In genomic region chr2:70964596-70965386, GRCh38 we compare ENCODE assay signal across 9 cellular contexts. TPM values are rescaled to one million over a fixed set of nuclear protein-coding genes. Genes with fewer than 3 reads are reported as not detected.
DNase-seq lines count a peak whose midpoint lies in the region; ATAC-seq and TF ChIP-seq lines count a peak whose summit lies in the region.
"Had no signal": no experiment of that assay in that cellular context is flagged by ENCODE, and none has a peak within 500 bp of the region (broad histone marks: within the 10 kb centered on the region; RNA-seq: fewer than 3 reads in every experiment).

No MANE protein-coding gene starts in this region.

- H3K9me3 ChIP-seq in DOHH2 (ENCODE audit: control insufficient read depth, insufficient read depth, low read length) (no peaks in the 10 kb centered on the region), mucosa of stomach (ENCODE audit: control insufficient read depth, low read length) (no peaks in the 10 kb centered on the region)

- TF ChIP-seq CTCF in DOHH2 (IDR thresholded peaks at IDR 0.05; ENCODE audit: low read depth, low read length, poor library complexity, severe bottlenecking) (peak; percentile 90), GM23338 (conservative IDR thresholded peaks at IDR 0.05; ENCODE audit: low read depth in 2 of 2) (peak; percentile 68 to 95), epithelial cell of proximal tubule (conservative IDR thresholded peaks at IDR 0.05; ENCODE audit: low read depth, low read length) (peak; percentile 70)

- H3K27ac Mint-ChIP-seq in GM23338 = no peak overlapping the region

- H3K27me3 ChIP-seq in DOHH2 (ENCODE audit: control insufficient read depth, low read length) (no peaks in the 10 kb centered on the region), GM23338 (ENCODE audit: insufficient read depth) (peaks cover 62% of the 10 kb centered on the region), mucosa of stomach (ENCODE audit: control insufficient read depth, insufficient read depth, low read length) (peaks cover 23% of the 10 kb centered on the region)

- H3K27ac ChIP-seq in DOHH2 (ENCODE audit: low read depth, low read length) (no peak overlapping the region), GM23338 (ENCODE audit: low read depth) (no peak overlapping the region)

- peaks cover 3% of the 10 kb centered on the region; the same call in 1 of the 2 replicates for H3K4me1 ChIP-seq in DOHH2 (ENCODE audit: control insufficient read depth, low read length)
- H3K4me1 ChIP-seq in GM23338 (ENCODE audit: insufficient read depth) = peaks cover 4% of the 10 kb centered on the region; the same call in 1 of the 2 replicates
- H3K4me1 ChIP-seq in mucosa of stomach (ENCODE audit: control insufficient read depth, insufficient read depth, low read length) = no peaks in the 10 kb centered on the region

- H3K4me2 ChIP-seq in DOHH2 (ENCODE audit: low read length) (peak overlapping the region; percentile 72), GM23338 (peak overlapping the region; percentile 81)

- H3K79me2 ChIP-seq in DOHH2 (ENCODE audit: control insufficient read depth, low read length) (no peaks in the 10 kb centered on the region), GM23338 (replicated peaks; ENCODE audit: insufficient read depth) (no peaks in the 10 kb centered on the region)

- H3K36me3 Mint-ChIP-seq in GM23338 (ENCODE audit: low read depth) = no peaks in the 10 kb centered on the region

- H3F3A ChIP-seq in DOHH2 (ENCODE audit: control insufficient read depth, insufficient read depth) (no peaks in the 10 kb centered on the region), GM23338 (replicated peaks; ENCODE audit: low read depth) (no peaks in the 10 kb centered on the region)

- peak overlapping the region; percentile 88 for H2AFZ ChIP-seq in GM23338

- H3K36me3 ChIP-seq in DOHH2 (ENCODE audit: control insufficient read depth, low read length) (no peaks in the 10 kb centered on the region), GM23338 (ENCODE audit: insufficient read depth) (no peaks in the 10 kb centered on the region), mucosa of stomach (ENCODE audit: control insufficient read depth, insufficient read depth, low read length) (no peaks in the 10 kb centered on the region)

- H3K4me1 Mint-ChIP-seq in GM23338 = peaks cover 4% of the 10 kb centered on the region

- ATAC-seq in GM23338 (peak; percentile 87), GM21737 (IDR thresholded peaks at IDR 0.05; ENCODE audit: unreplicated experiment) (no peak)

- H3K4me3 ChIP-seq in DOHH2 (ENCODE audit: low read length) = peak overlapping the region; percentile 64
- peak overlapping the region; percentile 64 for H3K4me3 ChIP-seq in GM23338
- peak overlapping the region; percentile 44 for H3K4me3 ChIP-seq in epithelial cell of proximal tubule (ENCODE audit: low read depth, low read length)
- no peak overlapping the region for H3K4me3 ChIP-seq in mucosa of stomach (ENCODE audit: low read length)

- H3K9me2 ChIP-seq in DOHH2 (replicated peaks; ENCODE audit: control insufficient read depth, low read length) (no peaks in the 10 kb centered on the region), GM23338 (ENCODE audit: insufficient read depth) (no peaks in the 10 kb centered on the region)

- H3K9ac ChIP-seq in mucosa of stomach (ENCODE audit: low read length) = peak overlapping the region; percentile 33

- DNase-seq in GM23338 (ENCODE audit: low spot score) = peak; percentile 94
- peak; percentile 73 for DNase-seq in NCI-H146 (lab: John Stamatoyannopoulos, UW)
- peak; percentile 81 for DNase-seq in activated T-cell treated with anti-CD3 and anti-CD28 coated beads for 1 hour (ENCODE audit: low read depth)
- DNase-seq in epithelial cell of proximal tubule (ENCODE audit: low read depth) = no peak
- peak; percentile 90 for DNase-seq in stimulated activated CD8-positive, alpha-beta memory T cell treated with anti-CD3 and anti-CD28 coated beads, Interleukin-4, amount 100 ng/mL, for 48 hours

- H3K27me3 Mint-ChIP-seq in GM23338 (ENCODE audit: insufficient read depth, low read depth, poor library complexity) = peaks cover 53% of the 10 kb centered on the region

- peak overlapping the region; percentile 62 for H3K4me3 Mint-ChIP-seq in GM23338

- H3K9me3 Mint-ChIP-seq in GM23338 = no peaks in the 10 kb centered on the region

- H4K20me1 ChIP-seq in DOHH2 (ENCODE audit: control insufficient read depth, insufficient read depth, low read depth, low read length) = no peaks in the 10 kb centered on the region
- no peaks in the 10 kb centered on the region for H4K20me1 ChIP-seq in GM23338 (replicated peaks; ENCODE audit: insufficient read depth)

TF ChIP-seq in GM23338, 12 proteins besides CTCF, POLR2A, EP300 and RAD21 (continues in another document):
- no peak for TF ChIP-seq POLR2AphosphoS5 (IDR thresholded peaks at IDR 0.05; ENCODE audit: low read depth)
- no peak for TF ChIP-seq ZNF114 (CRISPR knock-in tag; IDR thresholded peaks at IDR 0.05)
- TF ChIP-seq EZH2phosphoT487 (IDR thresholded peaks at IDR 0.05; ENCODE audit: unreplicated experiment) = no peak
- TF ChIP-seq REST (IDR thresholded peaks at IDR 0.05; ENCODE audit: unreplicated experiment) = no peak

RNA-seq across cellular contexts. Expression of gene ANKRD53, which starts 13.6 kb away (rescaled TPM):
- total RNA-seq in GM23338 (2014; rRNA removed; shearing (Covaris generic)) = 0.73 and 1.3 TPM in 2 replicates
- 0.32 and 0.59 TPM in 2 replicates for polyA plus RNA-seq in GM23338 (2016; fragmentation: Nextera tagmentation; extraction: Ambion mirVana)
- 0.58 and 0.75 TPM in 2 replicates for total RNA-seq in epithelial cell of proximal tubule
- total RNA-seq: activated CD8-positive, alpha-beta memory T cell treated with anti-CD3 and anti-CD28 coated beads for 36 hours had no signal

RNA-seq across cellular contexts. Expression of gene ATP6V1B1, which starts 29.1 kb away (rescaled TPM):
- not detected in 2 replicates for total RNA-seq in GM23338 (2014; rRNA removed; shearing (Covaris generic))
- not detected in 2 replicates for polyA plus RNA-seq in GM23338 (2016; fragmentation: Nextera tagmentation; extraction: Ambion mirVana)
- 0.81 TPM in 1 of 2 replicates, not detected in the other for total RNA-seq in epithelial cell of proximal tubule
- total RNA-seq: activated CD8-positive, alpha-beta memory T cell treated with anti-CD3 and anti-CD28 coated beads for 36 hours had no signal

RNA-seq across cellular contexts. Expression of gene TEX261, which starts 29.9 kb away (rescaled TPM):
- 17.5 and 22.8 TPM in 2 replicates for total RNA-seq in GM23338 (2014; rRNA removed; shearing (Covaris generic))
- 5.7 and 6.0 TPM in 2 replicates for polyA plus RNA-seq in GM23338 (2016; fragmentation: Nextera tagmentation; extraction: Ambion mirVana)
- 12.3 and 39.6 TPM in 2 replicates for total RNA-seq in epithelial cell of proximal tubule
